23 cellular contexts compared by ENCODE assay signal in the genomic region with DNA sequence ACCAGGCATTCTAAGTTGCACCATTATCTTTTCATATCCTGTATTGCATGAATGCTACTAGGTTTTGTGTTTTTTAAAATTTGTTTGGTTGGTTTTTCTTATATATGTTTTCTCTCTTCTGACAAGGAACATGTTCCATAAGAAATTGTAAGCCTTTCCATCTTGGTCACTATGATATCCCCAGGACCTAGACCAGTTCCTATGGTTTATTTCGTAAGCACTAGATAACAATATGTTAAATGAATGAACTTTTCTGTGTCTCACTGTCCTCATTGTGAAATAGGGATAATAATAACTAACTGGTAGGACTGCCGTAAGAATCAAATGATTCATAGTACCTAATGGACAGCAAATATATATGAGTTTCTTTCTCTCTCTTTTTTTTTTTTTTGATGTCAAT.
"Had no signal": no experiment of that assay in that cellular context is flagged by ENCODE, and none has a peak within 500 bp of the region (broad histone marks: within the 10 kb centered on the region; RNA-seq: fewer than 3 reads in every experiment).

No MANE protein-coding gene starts in this region.

- H3K4me3 ChIP-seq: K562, SJSA1, SK-N-MC had no signal

- H3K9ac ChIP-seq: KMS-11 had no signal

- DNase-seq: Kasumi-1, MM.1S, NCI-H1092 treated with DMSO at 0.1 percent for 48 hours, NCI-H1436, NCI-H187, NCI-H2029, NCI-H2081 treated with DMSO at 0.1 percent for 48 hours, NCI-H2171, NCI-H226, NCI-H446, NCI-H510A, NCI-H524 treated with DMSO at 0.1 percent for 48 hours, NCI-H69, NCI-H774, Right ventricle myocardium superior, RPMI8226, SIG-M5 had no signal

- H3K4me2 ChIP-seq: KMS-11 had no signal

- H3K27me3 Mint-ChIP-seq: IgD-negative memory B cell had no signal

- H3K4me1 Mint-ChIP-seq: IgD-negative memory B cell had no signal

- H3K9me3 ChIP-seq: SJSA1 had no signal

- ATAC-seq: K562 had no signal

- H3K27ac Mint-ChIP-seq: IgD-negative memory B cell had no signal

- H3K4me1 ChIP-seq: SJSA1 had no signal

- H3K36me3 Mint-ChIP-seq: IgD-negative memory B cell had no signal

- H3K36me3 ChIP-seq: SJSA1 had no signal

- H3K27ac ChIP-seq: HL-60, KMS-11, SJSA1, SK-N-MC had no signal

- H3K4me3 Mint-ChIP-seq: IgD-negative memory B cell had no signal
